Comparison of ENCODE assay signal across 16 cellular contexts in genomic region chr21:45989355-45990048, GRCh38. TPM values are rescaled to one million over a fixed set of nuclear protein-coding genes. Genes with fewer than 3 reads are reported as not detected.
DNase-seq lines count a peak whose midpoint lies in the region; ATAC-seq and TF ChIP-seq lines count a peak whose summit lies in the region.
"Had no signal": no experiment of that assay in that cellular context is flagged by ENCODE, and none has a peak within 500 bp of the region (broad histone marks: within the 10 kb centered on the region; RNA-seq: fewer than 3 reads in every experiment).

No MANE protein-coding gene starts in this region.

- H3K27ac ChIP-seq in gastroesophageal sphincter (peak overlapping the region in 3 of 4 donors; percentile 79 to 81 (median 80)), aorta (ENCODE audit: low read depth in 1 of 2, low read length in 2 of 2) (no peak overlapping the region)
- H3K27ac ChIP-seq: colonic mucosa had no signal

- intact Hi-C loops in posterior vena cava (cut with DNase I) (loop anchor here (5.0 kb wide), 2 partner anchors 108 to 128 kb away; partner anchors contain the start of gene COL6A2 (in 1 of the 2)), aorta (cut with DNase I) (loop anchor here in 1 of 2 donors (5.0 kb wide), 1 partner anchor 33 kb away; no protein-coding TSS in a partner anchor)

- no peak for TF ChIP-seq EP300 in gastroesophageal sphincter (IDR thresholded peaks at IDR 0.05)

- TF ChIP-seq POLR2A in gastroesophageal sphincter (IDR thresholded peaks at IDR 0.05): no peak

- H3K36me3 ChIP-seq in gastroesophageal sphincter (peaks cover 0 to 93% of the 10 kb centered on the region in 2 donors), aorta (ENCODE audit: control insufficient read depth in 1 of 2, insufficient read depth in 2 of 2, low read length in 1 of 2) (peaks cover 0 to 7% of the 10 kb centered on the region in 2 donors)
- H3K36me3 ChIP-seq: colonic mucosa had no signal

- H3K27me3 ChIP-seq in gastroesophageal sphincter: no peaks in the 10 kb centered on the region
- no peaks in the 10 kb centered on the region for H3K27me3 ChIP-seq in aorta (ENCODE audit: control insufficient read depth in 1 of 2, insufficient read depth in 2 of 2, low read length in 1 of 2)
- H3K27me3 ChIP-seq: colonic mucosa had no signal

- H3K4me3 Mint-ChIP-seq in stimulated activated naive CD8-positive, alpha-beta T cell treated with anti-CD3 and anti-CD28 coated beads, Interleukin-15, amount 100 ng/mL, for 72 hours: no peak overlapping the region
- H3K4me3 Mint-ChIP-seq: T-helper 1 cell treated with Interleukin-12 subunit alpha and Interleukin-12 subunit beta and Interleukin-4 antibody, amounts not matched to agents 30 μg/mL and 1 μg/mL, for 36 hours had no signal

- peak; percentile 47 for ATAC-seq in stimulated activated naive CD8-positive, alpha-beta T cell treated with anti-CD3 and anti-CD28 coated beads, Interleukin-15, amount 100 ng/mL, for 72 hours
- ATAC-seq in stimulated activated naive CD8-positive, alpha-beta T cell treated with anti-CD3 and anti-CD28 coated beads, Interleukin-15, Interleukin-2, amounts not matched to agents 100 U/mL and 50 U/mL, for 24 hours: no peak
- ATAC-seq in gastroesophageal sphincter (no peak), aorta (ENCODE audit: low FRiP score) (no peak), GM18870 (IDR thresholded peaks at IDR 0.05; ENCODE audit: unreplicated experiment) (no peak), GM19035 (IDR thresholded peaks at IDR 0.05; ENCODE audit: unreplicated experiment) (no peak)
- ATAC-seq: activated CD4-positive, CD25-positive, alpha-beta regulatory T cell treated with anti-CD3 and anti-CD28 coated beads, Interleukin-2, amount 50 U/mL, for 24 hours had no signal

- no peaks in the 10 kb centered on the region for H3K9me3 Mint-ChIP-seq in stimulated activated naive CD8-positive, alpha-beta T cell treated with anti-CD3 and anti-CD28 coated beads, Interleukin-15, amount 100 ng/mL, for 72 hours
- H3K9me3 Mint-ChIP-seq: T-helper 1 cell treated with Interleukin-12 subunit alpha and Interleukin-12 subunit beta and Interleukin-4 antibody, amounts not matched to agents 30 μg/mL and 1 μg/mL, for 36 hours had no signal

- no peak for DNase-seq in stimulated activated naive CD8-positive, alpha-beta T cell treated with anti-CD3 and anti-CD28 coated beads, Interleukin-15, amount 100 ng/mL, for 72 hours
- DNase-seq in stimulated activated naive CD8-positive, alpha-beta T cell treated with anti-CD3 and anti-CD28 coated beads, Interleukin-15, Interleukin-2, amounts not matched to agents 100 U/mL and 50 U/mL, for 24 hours: no peak
- DNase-seq in posterior vena cava (ENCODE audit: low spot score) (peak; percentile 82), aorta (peak; percentile 46 to 75), iPS-NIHi11 (ENCODE audit: low spot score) (no peak)
- DNase-seq: KBM-7, midbrain, NCI-H1092 treated with DMSO at 0.1 percent for 48 hours, NCI-H2171 treated with DMSO at 0.1 percent for 48 hours, NCI-H82 had no signal

- TF ChIP-seq CTCF in gastroesophageal sphincter (IDR thresholded peaks at IDR 0.05): no peak

- H3K4me1 ChIP-seq in gastroesophageal sphincter (peaks cover 0 to 93% (median 53%) of the 10 kb centered on the region in 3 donors), aorta (ENCODE audit: control insufficient read depth in 1 of 2, insufficient read depth in 2 of 2, low read length in 2 of 2) (no peaks in the 10 kb centered on the region)
- H3K4me1 ChIP-seq: colonic mucosa had no signal

- H3K27ac Mint-ChIP-seq in stimulated activated naive CD8-positive, alpha-beta T cell treated with anti-CD3 and anti-CD28 coated beads, Interleukin-15, amount 100 ng/mL, for 72 hours: no peak overlapping the region
- H3K27ac Mint-ChIP-seq: T-helper 1 cell treated with Interleukin-12 subunit alpha and Interleukin-12 subunit beta and Interleukin-4 antibody, amounts not matched to agents 30 μg/mL and 1 μg/mL, for 36 hours had no signal

- peaks cover 10% of the 10 kb centered on the region for H3K27me3 Mint-ChIP-seq in stimulated activated naive CD8-positive, alpha-beta T cell treated with anti-CD3 and anti-CD28 coated beads, Interleukin-15, amount 100 ng/mL, for 72 hours

- H3K9me3 ChIP-seq in gastroesophageal sphincter (no peaks in the 10 kb centered on the region), aorta (ENCODE audit: control insufficient read depth, low read length) (no peaks in the 10 kb centered on the region)
- H3K9me3 ChIP-seq: colonic mucosa had no signal

- no CpG with 5 or more reads among the region's 32 CpGs for WGBS in gastroesophageal sphincter (ENCODE audit: low coverage in 1 of 2), 2 donors
- 90% methylated on average over 29 to 32 of the region's 32 CpGs for WGBS in aorta, 2 donors

- no peak overlapping the region for H3K4me3 ChIP-seq in gastroesophageal sphincter
- H3K4me3 ChIP-seq in aorta (ENCODE audit: low read length in 2 of 2): no peak overlapping the region
- H3K4me3 ChIP-seq: colonic mucosa had no signal

- peaks cover 8% of the 10 kb centered on the region for H3K4me1 Mint-ChIP-seq in stimulated activated naive CD8-positive, alpha-beta T cell treated with anti-CD3 and anti-CD28 coated beads, Interleukin-15, amount 100 ng/mL, for 72 hours

RNA-seq across cellular contexts. Expression of gene COL6A1, which starts 7.9 kb away (rescaled TPM):
- total RNA-seq in gastroesophageal sphincter (1,000 to 10,000 TPM in 2 of 4 donors, 100 to 1,000 TPM in 2; 477 to 1,231 (median 878) TPM), posterior vena cava (100 to 1,000 TPM; 606 to 689 TPM), aorta (100 to 1,000 TPM; 458 to 593 TPM)
- 1,000 to 10,000 TPM in 1 of 2 donors, 100 to 1,000 TPM in 1; 156 to 1,773 TPM for polyA plus RNA-seq in aorta

Comparison
In these comparisons a context has a peak if more than half of its experiments do, and no peak if none do; other contexts are left out.
1. DNase-seq: peak in posterior vena cava (single experiment) and aorta (2 of 2); none in stimulated activated naive CD8-positive, alpha-beta T cell treated with anti-CD3 and anti-CD28 coated beads, Interleukin-15, amount 100 ng/mL, for 72 hours (0 of 2), stimulated activated naive CD8-positive, alpha-beta T cell treated with anti-CD3 and anti-CD28 coated beads, Interleukin-15, Interleukin-2, amounts not matched to agents 100 U/mL and 50 U/mL, for 24 hours (single experiment) and iPS-NIHi11 (single experiment).
2. H3K27ac ChIP-seq: peak in gastroesophageal sphincter (3 of 4); none in aorta (0 of 2).